ENCODE assay signal across 11 cellular contexts in genomic region chr6:137496909-137497721, GRCh38. TPM values are rescaled to one million over a fixed set of nuclear protein-coding genes. Genes with fewer than 3 reads are reported as not detected.
A peak's percentile ranks its signal among the peaks of the same experiment; 100 is the strongest.
DNase-seq lines count a peak whose midpoint lies in the region; ATAC-seq lines count a peak whose summit lies in the region.
"Had no signal": no experiment of that assay in that cellular context is flagged by ENCODE, and none has a peak within 500 bp of the region (broad histone marks: within the 10 kb centered on the region; RNA-seq: fewer than 3 reads in every experiment).

No MANE protein-coding gene starts in this region.

- peak; percentile 10 for DNase-seq in activated CD4-positive, alpha-beta T cell treated with anti-CD3 and anti-CD28 coated beads for 48 hours
- DNase-seq in activated CD4-positive, alpha-beta T cell treated with anti-CD3 and anti-CD28 coated beads for 4 hours: no peak
- DNase-seq in activated CD8-positive, alpha-beta T cell treated with anti-CD3 and anti-CD28 coated beads, Interleukin-2, amount 10 ng/mL, durations not matched to agents 7 days and 5 days: no peak
- peak in 1 of 2 donors; percentile 63 for DNase-seq in stimulated activated effector memory CD8-positive, alpha-beta T cell treated with anti-CD3 and anti-CD28 coated beads, Interleukin-12 subunit alpha, Interleukin-12 subunit beta, amount 100 ng/mL, for 72 hours (ENCODE audit: low spot score in 2 of 2)
- DNase-seq in medulla oblongata (ENCODE audit: extremely low spot score) (no peak), NOMO-1 treated with dmso at 0.1 percent for 144 hours (lab: John Stamatoyannopoulos, UW; ENCODE audit: unreplicated experiment) (no peak), posterior vena cava (ENCODE audit: low spot score) (no peak)

- no peaks in the 10 kb centered on the region for H3K9me3 ChIP-seq in iPS-20b (ENCODE audit: insufficient read depth, low read depth, low read length)
- H3K9me3 ChIP-seq: upper lobe of left lung had no signal

- H3K27ac ChIP-seq in iPS-20b (ENCODE audit: low read length): no peak overlapping the region
- H3K27ac ChIP-seq: upper lobe of left lung had no signal

- ATAC-seq in activated CD8-positive, alpha-beta T cell treated with anti-CD3 and anti-CD28 coated beads, Interleukin-2, amount 10 ng/mL, durations not matched to agents 7 days and 5 days: no peak
- peak; percentile 50 for ATAC-seq in stimulated activated effector memory CD8-positive, alpha-beta T cell treated with anti-CD3 and anti-CD28 coated beads, Interleukin-12 subunit alpha, Interleukin-12 subunit beta, amount 100 ng/mL, for 72 hours
- ATAC-seq: HCT116 had no signal

- H3K4me3 ChIP-seq in iPS-20b (ENCODE audit: low read length): peak overlapping the region; percentile 68

- CTCF ChIA-PET in activated CD8-positive, alpha-beta T cell treated with anti-CD3 and anti-CD28 coated beads, Interleukin-2, amount 10 ng/mL, durations not matched to agents 7 days and 5 days (lab: Charles Lee): interaction anchor here (1.0 to 1.5 kb wide), 3 partner anchors 25 to 208 kb away, joined by 3 to 4 read pairs (median 3); no protein-coding TSS in a partner anchor

- H3K4me1 ChIP-seq in iPS-20b (ENCODE audit: insufficient read depth, low read length): peaks cover 12% of the 10 kb centered on the region; the same call in 1 of the 2 replicates

- H3K36me3 Mint-ChIP-seq in activated CD8-positive, alpha-beta T cell treated with anti-CD3 and anti-CD28 coated beads, Interleukin-2, amount 10 ng/mL, durations not matched to agents 7 days and 5 days (ENCODE audit: low read depth): peaks cover 3% of the 10 kb centered on the region
- peaks cover 7% of the 10 kb centered on the region for H3K36me3 Mint-ChIP-seq in stimulated activated effector memory CD8-positive, alpha-beta T cell treated with anti-CD3 and anti-CD28 coated beads, Interleukin-12 subunit alpha, Interleukin-12 subunit beta, amount 100 ng/mL, for 72 hours

- no peaks in the 10 kb centered on the region for H3K36me3 ChIP-seq in iPS-20b (ENCODE audit: insufficient read depth, low read depth, low read length)
- H3K36me3 ChIP-seq: upper lobe of left lung had no signal

- H3K9me3 Mint-ChIP-seq in activated CD8-positive, alpha-beta T cell treated with anti-CD3 and anti-CD28 coated beads, Interleukin-2, amount 10 ng/mL, durations not matched to agents 7 days and 5 days (ENCODE audit: insufficient read depth): no peaks in the 10 kb centered on the region
- no peaks in the 10 kb centered on the region for H3K9me3 Mint-ChIP-seq in stimulated activated effector memory CD8-positive, alpha-beta T cell treated with anti-CD3 and anti-CD28 coated beads, Interleukin-12 subunit alpha, Interleukin-12 subunit beta, amount 100 ng/mL, for 72 hours

- POLR2A ChIA-PET in activated CD8-positive, alpha-beta T cell treated with anti-CD3 and anti-CD28 coated beads, Interleukin-2, amount 10 ng/mL, durations not matched to agents 7 days and 5 days (lab: Charles Lee): interaction anchor here (0.6 to 0.7 kb wide), 2 partner anchors 11 to 430 kb away, joined by 3 read pairs; no protein-coding TSS in a partner anchor

- peak overlapping the region; percentile 65 for H3K4me3 Mint-ChIP-seq in activated CD8-positive, alpha-beta T cell treated with anti-CD3 and anti-CD28 coated beads, Interleukin-2, amount 10 ng/mL, durations not matched to agents 7 days and 5 days
- peak overlapping the region; percentile 77 for H3K4me3 Mint-ChIP-seq in stimulated activated effector memory CD8-positive, alpha-beta T cell treated with anti-CD3 and anti-CD28 coated beads, Interleukin-12 subunit alpha, Interleukin-12 subunit beta, amount 100 ng/mL, for 72 hours

- peaks cover 76% of the 10 kb centered on the region for H3K27me3 Mint-ChIP-seq in activated CD8-positive, alpha-beta T cell treated with anti-CD3 and anti-CD28 coated beads, Interleukin-2, amount 10 ng/mL, durations not matched to agents 7 days and 5 days (ENCODE audit: low read depth)

- no peak overlapping the region for H3K27ac Mint-ChIP-seq in activated CD8-positive, alpha-beta T cell treated with anti-CD3 and anti-CD28 coated beads, Interleukin-2, amount 10 ng/mL, durations not matched to agents 7 days and 5 days
- no peak overlapping the region for H3K27ac Mint-ChIP-seq in stimulated activated effector memory CD8-positive, alpha-beta T cell treated with anti-CD3 and anti-CD28 coated beads, Interleukin-12 subunit alpha, Interleukin-12 subunit beta, amount 100 ng/mL, for 72 hours

- H3K9ac ChIP-seq in iPS-20b (ENCODE audit: low read depth, low read length): no peak overlapping the region

- H3K4me1 Mint-ChIP-seq in activated CD8-positive, alpha-beta T cell treated with anti-CD3 and anti-CD28 coated beads, Interleukin-2, amount 10 ng/mL, durations not matched to agents 7 days and 5 days (ENCODE audit: low read depth): peaks cover 47% of the 10 kb centered on the region
- peaks cover 58% of the 10 kb centered on the region for H3K4me1 Mint-ChIP-seq in stimulated activated effector memory CD8-positive, alpha-beta T cell treated with anti-CD3 and anti-CD28 coated beads, Interleukin-12 subunit alpha, Interleukin-12 subunit beta, amount 100 ng/mL, for 72 hours

- intact Hi-C loops in posterior vena cava (cut with DNase I): no loop called here

- peaks cover 100% of the 10 kb centered on the region for H3K27me3 ChIP-seq in iPS-20b (ENCODE audit: insufficient read depth, low read length)

RNA-seq across cellular contexts. Expression of gene OLIG3, which starts 2.9 kb away (rescaled TPM):
- under 1 TPM; 0.34 to 0.44 TPM for total RNA-seq in activated CD8-positive, alpha-beta T cell treated with anti-CD3 and anti-CD28 coated beads, Interleukin-2, amount 10 ng/mL, durations not matched to agents 7 days and 5 days
- not detected for total RNA-seq in posterior vena cava
- total RNA-seq: HT-29, upper lobe of left lung had no signal
